ENCODE assay signal across 3 cellular contexts in the genomic region with DNA sequence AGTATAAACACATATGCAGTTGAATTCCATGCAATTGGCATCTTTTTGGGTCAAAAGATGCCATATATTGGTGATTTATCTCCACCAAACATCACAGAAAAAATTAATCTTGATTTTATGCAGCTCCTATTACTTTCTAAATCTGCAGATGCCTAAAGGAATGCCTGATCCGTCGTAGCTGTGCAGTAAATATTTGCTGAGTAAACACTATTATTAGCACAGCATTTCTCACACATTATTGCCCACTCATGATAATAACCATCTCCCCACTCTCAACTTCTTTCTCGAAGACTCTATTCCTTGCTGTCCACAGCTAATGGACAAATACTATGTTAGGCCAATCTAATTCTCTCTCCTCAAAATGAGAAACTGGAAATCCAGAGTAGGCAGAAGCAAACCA.
A peak's percentile ranks its signal among the peaks of the same experiment; 100 is the strongest.
TF ChIP-seq lines count a peak whose summit lies in the region.

No MANE protein-coding gene starts in this region.

TF ChIP-seq in HepG2, 621 proteins besides CTCF, POLR2A, EP300 and RAD21:
- peak; percentile 92 for TF ChIP-seq MAFF (IDR thresholded peaks at IDR 0.05; ENCODE audit: low read depth, low read length)
- TF ChIP-seq, protein P1, sequence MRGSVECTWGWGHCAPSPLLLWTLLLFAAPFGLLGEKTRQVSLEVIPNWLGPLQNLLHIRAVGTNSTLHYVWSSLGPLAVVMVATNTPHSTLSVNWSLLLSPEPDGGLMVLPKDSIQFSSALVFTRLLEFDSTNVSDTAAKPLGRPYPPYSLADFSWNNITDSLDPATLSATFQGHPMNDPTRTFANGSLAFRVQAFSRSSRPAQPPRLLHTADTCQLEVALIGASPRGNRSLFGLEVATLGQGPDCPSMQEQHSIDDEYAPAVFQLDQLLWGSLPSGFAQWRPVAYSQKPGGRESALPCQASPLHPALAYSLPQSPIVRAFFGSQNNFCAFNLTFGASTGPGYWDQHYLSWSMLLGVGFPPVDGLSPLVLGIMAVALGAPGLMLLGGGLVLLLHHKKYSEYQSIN (CRISPR knock-in tag; IDR thresholded peaks at IDR 0.05; ENCODE audit: borderline replicate concordance) = no peak
- TF ChIP-seq MAFK (conservative IDR thresholded peaks at IDR 0.05 in 1 of 2, IDR thresholded peaks at IDR 0.05 in 1 of 2; ENCODE audit: low read length in 2 of 2) = peak; percentile 89 to 93

TF ChIP-seq in IMR-90, 13 proteins besides CTCF, POLR2A, EP300 and RAD21:
- TF ChIP-seq NFE2L2 (IDR thresholded peaks at IDR 0.05; ENCODE audit: low read depth, low read length) (no peak), MAZ (IDR thresholded peaks at IDR 0.05; ENCODE audit: borderline replicate concordance, low read depth, low read length) (no peak), MAFK (IDR thresholded peaks at IDR 0.05; ENCODE audit: low read depth, low read length) (peak; percentile 88), FOS (IDR thresholded peaks at IDR 0.05; ENCODE audit: low read depth, low read length) (no peak), RFX5 (IDR thresholded peaks at IDR 0.05; ENCODE audit: low read depth, low read length) (no peak)

TF ChIP-seq in H1, 55 proteins besides CTCF, POLR2A, EP300 and RAD21:
- no peak for TF ChIP-seq CHD2 (IDR thresholded peaks at IDR 0.05; ENCODE audit: low read length)
- 0 out of 2 replicates have a peak, but pooled peaks have one; percentile 7 for TF ChIP-seq MAFK (IDR thresholded peaks at IDR 0.05; ENCODE audit: low read depth, low read length)
- TF ChIP-seq SIN3A (conservative IDR thresholded peaks at IDR 0.05 in 1 of 2, IDR thresholded peaks at IDR 0.05 in 1 of 2; ENCODE audit: low read depth in 1 of 2, low read length in 2 of 2) = no peak
- no peak for TF ChIP-seq RBBP5 (IDR thresholded peaks at IDR 0.05; ENCODE audit: borderline replicate concordance, low read depth, low read length)
- no peak for TF ChIP-seq RXRA (IDR thresholded peaks at IDR 0.05; ENCODE audit: insufficient read depth, low read depth, low read length)
- TF ChIP-seq ZNF274 (IDR thresholded peaks at IDR 0.05; ENCODE audit: borderline replicate concordance, extremely low read depth, low read length) = no peak
